ENCODE assay signal across 17 cellular contexts in genomic region chrX:40081679-40082068, GRCh38. TPM values are rescaled to one million over a fixed set of nuclear protein-coding genes. Genes with fewer than 3 reads are reported as not detected.
A peak's percentile ranks its signal among the peaks of the same experiment; 100 is the strongest.
DNase-seq lines count a peak whose midpoint lies in the region; ATAC-seq, FAIRE-seq and TF ChIP-seq lines count a peak whose summit lies in the region.
"Had no signal": no experiment of that assay in that cellular context is flagged by ENCODE, and none has a peak within 500 bp of the region (broad histone marks: within the 10 kb centered on the region; RNA-seq: fewer than 3 reads in every experiment).

No MANE protein-coding gene starts in this region.

- peaks cover 61% of the 10 kb centered on the region for H3K79me2 ChIP-seq in OCI-LY7 (ENCODE audit: insufficient read depth, low read depth, low read length)

- FAIRE-seq in small intestine (lab: Jason Lieb, UNC) = no peak
- FAIRE-seq: islet of Langerhans had no signal

- H3K36me3 Mint-ChIP-seq in T-helper 17 cell (ENCODE audit: low read depth) (no peaks in the 10 kb centered on the region), type B pancreatic cell (peaks cover 7% of the 10 kb centered on the region)

- ATAC-seq in left ventricle myocardium superior (peak; percentile 56), T-helper 17 cell (no peak), left lung (peak; percentile 36)

- no peaks in the 10 kb centered on the region for H3K36me3 ChIP-seq in left ventricle myocardium inferior
- no peaks in the 10 kb centered on the region for H3K36me3 ChIP-seq in left lung
- H3K36me3 ChIP-seq in OCI-LY7 (ENCODE audit: insufficient read depth, low read length) = peaks cover 36% of the 10 kb centered on the region
- no peaks in the 10 kb centered on the region for H3K36me3 ChIP-seq in small intestine (ENCODE audit: control insufficient read depth in 2 of 2, insufficient read depth in 2 of 2, low read length in 2 of 2)
- H3K36me3 ChIP-seq: ovary had no signal

- H3K4me1 Mint-ChIP-seq in T-helper 17 cell (peaks cover 23% of the 10 kb centered on the region), type B pancreatic cell (ENCODE audit: unreplicated experiment) (peaks cover 40% of the 10 kb centered on the region)

- no peaks in the 10 kb centered on the region for H3K27me3 ChIP-seq in left ventricle myocardium inferior (ENCODE audit: low read depth)
- peaks cover 0 to 13% of the 10 kb centered on the region in 2 donors for H3K27me3 ChIP-seq in left lung
- no peaks in the 10 kb centered on the region for H3K27me3 ChIP-seq in small intestine (ENCODE audit: control insufficient read depth in 2 of 2, insufficient read depth in 2 of 2, low read length in 2 of 2)
- H3K27me3 ChIP-seq: ovary had no signal

- H3K4me2 ChIP-seq in OCI-LY7 (ENCODE audit: low read length) = no peak overlapping the region

- DNase-seq in left ventricle myocardium superior (no peak), left ventricle myocardium inferior (no peak), T-helper 17 cell (no peak), left lung (no peak), type B pancreatic cell (ENCODE audit: extremely low spot score, unreplicated experiment) (no peak), OCI-LY7 (ENCODE audit: low spot score) (no peak), NOMO-1 (lab: John Stamatoyannopoulos, UW; ENCODE audit: unreplicated experiment in 2 of 2) (no peak), small intestine (no peak)
- DNase-seq: activated naive CD8-positive, alpha-beta T cell treated with anti-CD3 and anti-CD28 coated beads, Interleukin-2, amount 10 ng/mL, durations not matched to agents 7 days and 5 days; head of caudate nucleus; NK-92 treated with Interleukin-12 subunit alpha and Interleukin-12 subunit beta, amount 100 ng/mL, for 24 hours; ovary; RPMI8226; stimulated activated CD4-positive, alpha-beta T cell treated with anti-CD3 and anti-CD28 coated beads, Interleukin-4, amount 100 ng/mL, for 4 hours; stimulated activated CD8-positive, alpha-beta memory T cell treated with anti-CD3 and anti-CD28 coated beads, Interleukin-4, amount 100 ng/mL, for 48 hours had no signal

- 42 to 64% (median 47%) methylated on average over 4 of the region's 4 CpGs for WGBS in small intestine, 3 donors

- no peaks in the 10 kb centered on the region for H3K27me3 Mint-ChIP-seq in T-helper 17 cell
- H3K27me3 Mint-ChIP-seq in type B pancreatic cell = peaks cover 3% of the 10 kb centered on the region
- H3K27me3 Mint-ChIP-seq: activated naive CD8-positive, alpha-beta T cell treated with anti-CD3 and anti-CD28 coated beads, Interleukin-2, amount 10 ng/mL, durations not matched to agents 7 days and 5 days had no signal

- H4K20me1 ChIP-seq in OCI-LY7 (ENCODE audit: insufficient read depth, low read length) = peaks cover 5% of the 10 kb centered on the region; the same call in 1 of the 2 replicates

- no peaks in the 10 kb centered on the region for H3K9me3 Mint-ChIP-seq in type B pancreatic cell
- H3K9me3 Mint-ChIP-seq: activated naive CD8-positive, alpha-beta T cell treated with anti-CD3 and anti-CD28 coated beads, Interleukin-2, amount 10 ng/mL, durations not matched to agents 7 days and 5 days had no signal

- POLR2A ChIA-PET in OCI-LY7 (lab: Charles Lee) = interaction anchor here (0.7 to 1.1 kb wide), 2 partner anchors 15 to 16 kb away, joined by 3 to 4 read pairs; partner anchors contain the start of gene BCOR

- H3K9me2 ChIP-seq in OCI-LY7 (ENCODE audit: insufficient read depth, low read length) = no peaks in the 10 kb centered on the region

- no peak for TF ChIP-seq CTCF in left ventricle myocardium inferior (IDR thresholded peaks at IDR 0.05; ENCODE audit: borderline replicate concordance)
- TF ChIP-seq CTCF in left lung (IDR thresholded peaks at IDR 0.05) = no peak
- TF ChIP-seq CTCF in type B pancreatic cell (conservative IDR thresholded peaks at IDR 0.05) = no peak
- TF ChIP-seq CTCF in OCI-LY7 (conservative IDR thresholded peaks at IDR 0.05; ENCODE audit: low read length) = no peak

- no TSS peak for BruUV-seq in OCI-LY7 (replicated peaks; lab: Mats Ljungman, UMichigan)

- no peak overlapping the region for H3K27ac Mint-ChIP-seq in T-helper 17 cell
- H3K27ac Mint-ChIP-seq in type B pancreatic cell = peak overlapping the region; percentile 60
- H3K27ac Mint-ChIP-seq: activated naive CD8-positive, alpha-beta T cell treated with anti-CD3 and anti-CD28 coated beads, Interleukin-2, amount 10 ng/mL, durations not matched to agents 7 days and 5 days had no signal

- peak overlapping the region; percentile 15 for H3K4me3 Mint-ChIP-seq in T-helper 17 cell
- peak overlapping the region; percentile 68 for H3K4me3 Mint-ChIP-seq in type B pancreatic cell
- H3K4me3 Mint-ChIP-seq: activated naive CD8-positive, alpha-beta T cell treated with anti-CD3 and anti-CD28 coated beads, Interleukin-2, amount 10 ng/mL, durations not matched to agents 7 days and 5 days had no signal

- H3K9me3 ChIP-seq in left ventricle myocardium inferior (replicated peaks) = no peaks in the 10 kb centered on the region
- no peaks in the 10 kb centered on the region for H3K9me3 ChIP-seq in T-helper 17 cell (ENCODE audit: control insufficient read depth, low read length, poor library complexity, severe bottlenecking)
- no peaks in the 10 kb centered on the region for H3K9me3 ChIP-seq in left lung
- no peaks in the 10 kb centered on the region for H3K9me3 ChIP-seq in OCI-LY7 (ENCODE audit: low read length)
- H3K9me3 ChIP-seq in small intestine (ENCODE audit: control insufficient read depth, low read depth) = no peaks in the 10 kb centered on the region
- H3K9me3 ChIP-seq: ovary had no signal

- CTCF ChIA-PET in OCI-LY7 (lab: Charles Lee; ENCODE audit: unreplicated experiment) = no interaction called here

- H3K4me1 ChIP-seq in left ventricle myocardium inferior = peaks cover 67% of the 10 kb centered on the region
- peaks cover 0 to 37% of the 10 kb centered on the region in 2 donors for H3K4me1 ChIP-seq in left lung
- H3K4me1 ChIP-seq in OCI-LY7 (ENCODE audit: insufficient read depth, low read length, poor library complexity, severe bottlenecking) = peaks cover 33% of the 10 kb centered on the region
- peaks cover 0 to 5% of the 10 kb centered on the region in 2 donors for H3K4me1 ChIP-seq in small intestine (ENCODE audit: control insufficient read depth in 2 of 2, insufficient read depth in 1 of 2, low read depth in 1 of 2, low read length in 1 of 2)

- H2AFZ ChIP-seq in OCI-LY7 (ENCODE audit: low read length) = no peak overlapping the region

- H3K4me3 ChIP-seq in left ventricle myocardium inferior (no peak overlapping the region), left lung (no peak overlapping the region), OCI-LY7 (ENCODE audit: low read depth, low read length, poor library complexity, severe bottlenecking) (no peak overlapping the region), small intestine (ENCODE audit: low read depth in 1 of 2, low read length in 2 of 2) (no peak overlapping the region)
- H3K4me3 ChIP-seq: ovary, skin epidermis had no signal

- intact Hi-C loops in left ventricle myocardium superior (cut with micrococcal nuclease) = no loop called here
- intact Hi-C loops in left ventricle myocardium inferior (cut with micrococcal nuclease) = loop anchor here (10.0 kb wide), 1 partner anchor 267 kb away; no protein-coding TSS in a partner anchor
- intact Hi-C loops in left lung (cut with DNase I) = no loop called here
- intact Hi-C loops in OCI-LY7 (cut with micrococcal nuclease; ENCODE audit: unreplicated experiment) = no loop called here

- no peak overlapping the region for H3K27ac ChIP-seq in left ventricle myocardium inferior (replicated peaks)
- no peak overlapping the region for H3K27ac ChIP-seq in left lung
- no peak overlapping the region for H3K27ac ChIP-seq in OCI-LY7 (ENCODE audit: low read depth, low read length, poor library complexity, severe bottlenecking)
- H3K27ac ChIP-seq in small intestine (ENCODE audit: low read depth in 1 of 2, low read length in 1 of 2) = no peak overlapping the region
- H3K27ac ChIP-seq: skin epidermis had no signal

RNA-seq across cellular contexts. Expression of gene BCOR, which starts 16.1 kb away (rescaled TPM):
- 16.4 TPM for total RNA-seq in left ventricle myocardium superior
- 15.1 TPM for total RNA-seq in left ventricle myocardium inferior
- 10 to 100 TPM; 24.7 to 29.1 TPM for total RNA-seq in T-helper 17 cell
- total RNA-seq in left lung = 10 to 100 TPM; 19.0 to 24.0 TPM
- total RNA-seq in type B pancreatic cell (ENCODE audit: low replicate concordance) = 27.2 and 37.3 TPM in 2 replicates
- 55.6 and 64.3 TPM in 2 replicates for total RNA-seq in OCI-LY7 (2014; rRNA removed; shearing (Covaris generic))
- total RNA-seq in OCI-LY7 (2022) = 48.0 and 52.2 TPM in 2 replicates
- polyA plus RNA-seq in small intestine = 10 to 100 TPM in 1 of 3 donors, 1 to 10 TPM in 2; 5.1 to 10.4 (median 6.5) TPM
